In genomic region chr16:24511801-24512200, GRCh38 we compare ENCODE assay signal across 36 cellular contexts.
"Had no signal": no experiment of that assay in that cellular context is flagged by ENCODE, and none has a peak within 500 bp of the region (broad histone marks: within the 10 kb centered on the region; RNA-seq: fewer than 3 reads in every experiment).

No MANE protein-coding gene starts in this region.

- H3K4me2 ChIP-seq: KMS-11 had no signal

- H3K9ac ChIP-seq: KMS-11 had no signal

- H3K27ac ChIP-seq: cardiac muscle cell, KMS-11, Peyer's patch, RWPE1, VCaP had no signal

- H3K4me1 ChIP-seq: Peyer's patch had no signal

- H3K4me3 ChIP-seq: cardiac muscle cell, Peyer's patch had no signal

- ATAC-seq: activated CD8-positive, alpha-beta memory T cell treated with anti-CD3 and anti-CD28 coated beads, Interleukin-2, amount 10 ng/mL, durations not matched to agents 7 days and 5 days; activated T-cell treated with anti-CD3 and anti-CD28 coated beads, Interleukin-2, amount 50 U/mL, for 72 hours; activated T-helper 17 cell treated with anti-CD3 and anti-CD28 coated beads, Interleukin-2, amount 50 U/mL, for 72 hours; PC-3; Right ventricle myocardium inferior; SK-N-SH treated with all-trans-retinoic acid at 6 μM for 48 hours; T-cell; T-helper 17 cell had no signal

- H3K27me3 ChIP-seq: cardiac muscle cell, Peyer's patch had no signal

- DNase-seq: activated CD4-positive, alpha-beta memory T cell treated with anti-CD3 and anti-CD28 coated beads, Interleukin-2, amount 10 ng/mL, durations not matched to agents 7 days and 5 days; activated CD4-positive, alpha-beta T cell treated with anti-CD3 and anti-CD28 coated beads for 1 hour; activated CD4-positive, alpha-beta T cell treated with anti-CD3 and anti-CD28 coated beads for 48 hours; activated CD4-positive, CD25-positive, alpha-beta regulatory T cell; activated CD8-positive, alpha-beta memory T cell treated with anti-CD3 and anti-CD28 coated beads for 24 hours; activated CD8-positive, alpha-beta memory T cell treated with anti-CD3 and anti-CD28 coated beads, Interleukin-2, amount 10 ng/mL, durations not matched to agents 7 days and 5 days; activated CD8-positive, alpha-beta memory T cell treated with anti-CD3 and anti-CD28 coated beads, Interleukin-2, amount 50 U/mL, for 48 hours; activated effector memory CD4-positive, alpha-beta T cell treated with anti-CD3 and anti-CD28 coated beads, Interleukin-2, amount 50 U/mL, for 16 hours; activated naive CD4-positive, alpha-beta T cell; activated naive CD4-positive, alpha-beta T cell treated with anti-CD3 and anti-CD28 coated beads, Interleukin-2, amount 50 U/mL, for 16 hours; activated naive CD8-positive, alpha-beta T cell treated with anti-CD3 and anti-CD28 coated beads for 36 hours; activated T-cell treated with anti-CD3 and anti-CD28 coated beads, Interleukin-2, amount 50 U/mL, for 72 hours; amniotic stem cell; NCI-H1092 treated with DMSO at 0.1 percent for 48 hours; NCI-H1417; NCI-H146; NCI-H187; NCI-H2029 treated with DMSO at 0.1 percent for 48 hours; NCI-H2107; NCI-H2171; NCI-H510A; NCI-H526; NCI-H748 treated with DMSO at 0.1 percent for 48 hours; PC-3; Peyer's patch; SIG-M5; T-cell; T-helper 17 cell; T-helper 9 cell had no signal

- H3K36me3 ChIP-seq: cardiac muscle cell, Peyer's patch had no signal

- H3K9me3 ChIP-seq: Peyer's patch had no signal
